1 cellular context compared by ENCODE assay signal in genomic region chr9:130480673-130481072, GRCh38.
A peak's percentile ranks its signal among the peaks of the same experiment; 100 is the strongest.
TF ChIP-seq lines count a peak whose summit lies in the region.

No MANE protein-coding gene starts in this region.

TF ChIP-seq in K562, 482 proteins besides CTCF, POLR2A, EP300 and RAD21 (continued from another document and continues in another):
- TF ChIP-seq ZNF740 (CRISPR knock-in tag; IDR thresholded peaks at IDR 0.05) (no peak), ZNF740 (tag; IDR thresholded peaks at IDR 0.05) (no peak), ZNF41 (CRISPR knock-in tag; conservative IDR thresholded peaks at IDR 0.05) (no peak), ZNF140 (CRISPR knock-in tag; IDR thresholded peaks at IDR 0.05) (no peak), KLF13 (tag; IDR thresholded peaks at IDR 0.05; ENCODE audit: borderline replicate concordance, low read depth) (no peak), TEAD2 (tag; IDR thresholded peaks at IDR 0.05) (0 out of 2 replicates have a peak, but pooled peaks have one; percentile 16), NFATC3 (IDR thresholded peaks at IDR 0.05) (no peak), ZNF79 (CRISPR knock-in tag; IDR thresholded peaks at IDR 0.05; ENCODE audit: low read depth) (no peak), NR2C2 (CRISPR knock-in tag; IDR thresholded peaks at IDR 0.05) (0 out of 2 replicates have a peak, but pooled peaks have one; percentile 31), NR2C2 (tag; IDR thresholded peaks at IDR 0.05) (no peak), GTF2A2 (tag; IDR thresholded peaks at IDR 0.05) (no peak), ELK1 (CRISPR knock-in tag; IDR thresholded peaks at IDR 0.05) (no peak), CHD2 (IDR thresholded peaks at IDR 0.05; ENCODE audit: low read depth, low read length) (no peak), ARID2 (IDR thresholded peaks at IDR 0.05) (0 out of 2 replicates have a peak, but pooled peaks have one; percentile 52), FOXP1 (CRISPR knock-in tag; IDR thresholded peaks at IDR 0.05) (no peak), SIRT6 (IDR thresholded peaks at IDR 0.05; ENCODE audit: low read depth, low read length) (no peak), MAZ (CRISPR knock-in tag; conservative IDR thresholded peaks at IDR 0.05 in 1 of 2, IDR thresholded peaks at IDR 0.05 in 1 of 2) (no peak), ZNF586 (CRISPR knock-in tag; conservative IDR thresholded peaks at IDR 0.05) (no peak), EGR1 (conservative IDR thresholded peaks at IDR 0.05) (no peak), EWSR1 (IDR thresholded peaks at IDR 0.05; ENCODE audit: borderline replicate concordance, low read depth, partially characterized antibody) (no peak), ZNF444 (CRISPR knock-in tag; IDR thresholded peaks at IDR 0.05) (no peak), MCM7 (IDR thresholded peaks at IDR 0.05) (no peak), SRSF1 (IDR thresholded peaks at IDR 0.05; ENCODE audit: low read depth, low read length) (no peak), ZNF507 (tag; conservative IDR thresholded peaks at IDR 0.05) (no peak), CBX2 (IDR thresholded peaks at IDR 0.05; ENCODE audit: insufficient read depth, low read length, poor library complexity, severe bottlenecking) (no peak), ZEB2 (IDR thresholded peaks at IDR 0.05) (no peak), MYBL2 (IDR thresholded peaks at IDR 0.05; ENCODE audit: low read depth) (no peak), MYBL2 (CRISPR knock-in tag; IDR thresholded peaks at IDR 0.05; ENCODE audit: borderline replicate concordance) (no peak), ZFP36 (IDR thresholded peaks at IDR 0.05; ENCODE audit: low read depth, low read length, partially characterized antibody) (no peak), SMAD3 (CRISPR knock-in tag; conservative IDR thresholded peaks at IDR 0.05) (no peak), ZNF239 (CRISPR knock-in tag; IDR thresholded peaks at IDR 0.05) (no peak), JUN (IDR thresholded peaks at IDR 0.05; ENCODE audit: borderline replicate concordance, low read depth, low read length) (no peak), JUN (CRISPR knock-in tag; IDR thresholded peaks at IDR 0.05; ENCODE audit: borderline replicate concordance) (no peak), ETV6 (IDR thresholded peaks at IDR 0.05; ENCODE audit: borderline replicate concordance in 1 of 2, low read depth in 2 of 2, low read length in 1 of 2) (no peak), ETV6 (CRISPR knock-in tag; IDR thresholded peaks at IDR 0.05; ENCODE audit: borderline replicate concordance) (no peak), ZNF395 (CRISPR knock-in tag; IDR thresholded peaks at IDR 0.05) (no peak), CLOCK (CRISPR knock-in tag; IDR thresholded peaks at IDR 0.05; ENCODE audit: borderline replicate concordance) (no peak), ZNF175 (CRISPR knock-in tag; IDR thresholded peaks at IDR 0.05; ENCODE audit: low read depth) (no peak), TAF1 (IDR thresholded peaks at IDR 0.05; ENCODE audit: control insufficient read depth, extremely low read depth, insufficient read depth, low read length, severe bottlenecking) (no peak), ZFP30 (CRISPR knock-in tag; IDR thresholded peaks at IDR 0.05; ENCODE audit: borderline replicate concordance) (no peak), TCF15 (CRISPR knock-in tag; IDR thresholded peaks at IDR 0.05) (no peak), CC2D1A (IDR thresholded peaks at IDR 0.05) (peak; percentile 38; the same call in 1 of the 2 replicates), ZBTB7A (IDR thresholded peaks at IDR 0.05; ENCODE audit: borderline replicate concordance, control insufficient read depth, low read depth, low read length) (no peak), POLR3A (IDR thresholded peaks at IDR 0.05; ENCODE audit: borderline replicate concordance, extremely low read depth, insufficient read depth, insufficient read length) (no peak), BMI1 (IDR thresholded peaks at IDR 0.05; ENCODE audit: low read length) (no peak), NFRKB (IDR thresholded peaks at IDR 0.05; ENCODE audit: low read depth) (no peak), ZNF551 (CRISPR knock-in tag; IDR thresholded peaks at IDR 0.05) (no peak), ZC3H8 (IDR thresholded peaks at IDR 0.05) (no peak), MNT (conservative IDR thresholded peaks at IDR 0.05) (no peak), STAG1 (CRISPR knock-in tag; IDR thresholded peaks at IDR 0.05; ENCODE audit: borderline replicate concordance) (peak; percentile 83), ADNP (tag; IDR thresholded peaks at IDR 0.05) (no peak), MYC (IDR thresholded peaks at IDR 0.05; ENCODE audit: low read depth, low read length) (peak; percentile 53; the same call in 1 of the 2 replicates), MYC (CRISPR knock-in tag; IDR thresholded peaks at IDR 0.05; ENCODE audit: borderline replicate concordance, low read depth) (no peak), CSDE1 (IDR thresholded peaks at IDR 0.05) (no peak), MCM3 (IDR thresholded peaks at IDR 0.05) (no peak), ZKSCAN1 (IDR thresholded peaks at IDR 0.05; ENCODE audit: low read depth, low read length) (no peak), E2F8 (IDR thresholded peaks at IDR 0.05; ENCODE audit: low read depth, partially characterized antibody) (no peak), NELFE (IDR thresholded peaks at IDR 0.05; ENCODE audit: insufficient read depth, insufficient read length) (no peak), RFX5 (IDR thresholded peaks at IDR 0.05; ENCODE audit: low read depth, low read length) (no peak), PKNOX1 (IDR thresholded peaks at IDR 0.05) (no peak), PHTF2 (CRISPR knock-in tag; IDR thresholded peaks at IDR 0.05) (no peak), ATF3 (IDR thresholded peaks at IDR 0.05) (no peak), ATF3 (CRISPR knock-in tag; conservative IDR thresholded peaks at IDR 0.05) (no peak), HOMEZ (CRISPR knock-in tag; IDR thresholded peaks at IDR 0.05) (no peak)
